In the genomic region with DNA sequence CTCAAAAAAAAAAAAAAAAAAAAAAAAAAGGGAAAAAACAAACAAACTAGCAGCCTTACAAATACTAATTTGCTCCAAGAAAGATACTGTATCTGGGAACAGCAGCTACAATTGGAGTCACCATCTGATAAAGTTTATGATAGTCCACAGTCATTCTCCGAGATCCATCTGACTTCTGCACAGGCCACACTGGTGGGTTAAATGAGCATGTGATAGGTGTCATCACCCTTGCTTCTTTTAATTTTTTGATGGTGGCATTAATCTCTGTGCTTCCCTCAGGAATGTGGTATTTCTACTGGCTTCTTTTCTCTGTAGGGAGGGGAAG, we compare ENCODE assay signal across 7 cellular contexts.
"Had no signal": no experiment of that assay in that cellular context is flagged by ENCODE, and none has a peak within 500 bp of the region (broad histone marks: within the 10 kb centered on the region; RNA-seq: fewer than 3 reads in every experiment).

No MANE protein-coding gene starts in this region.

- DNase-seq: cortex of kidney, spleen had no signal

- H3K9me3 ChIP-seq: heart right ventricle, prostate gland, spleen had no signal

- H3K9me3 Mint-ChIP-seq: activated T-cell treated with anti-CD3 and anti-CD28 coated beads, Interleukin-2, amount 50 U/mL, for 72 hours; T-helper 1 cell treated with Interleukin-12 subunit alpha and Interleukin-12 subunit beta and Interleukin-4 antibody, amounts not matched to agents 30 μg/mL and 1 μg/mL, for 36 hours had no signal

- H3K36me3 ChIP-seq: heart right ventricle, prostate gland, spleen had no signal

- H3K27me3 ChIP-seq: heart right ventricle, spleen had no signal

- H3K4me3 Mint-ChIP-seq: nephron progenitor cell had no signal

- H3K27ac Mint-ChIP-seq: nephron progenitor cell had no signal

- H3K4me3 ChIP-seq: prostate gland had no signal
